Comparison of ENCODE assay signal across 19 cellular contexts in genomic region chr6:37988696-37989095, GRCh38.
DNase-seq lines count a peak whose midpoint lies in the region; ATAC-seq and TF ChIP-seq lines count a peak whose summit lies in the region.
"Had no signal": no experiment of that assay in that cellular context is flagged by ENCODE, and none has a peak within 500 bp of the region (broad histone marks: within the 10 kb centered on the region; RNA-seq: fewer than 3 reads in every experiment).

No MANE protein-coding gene starts in this region.

- no peak overlapping the region for H3K4me3 Mint-ChIP-seq in activated naive CD8-positive, alpha-beta T cell
- no peak overlapping the region for H3K4me3 Mint-ChIP-seq in activated naive CD8-positive, alpha-beta T cell treated with anti-CD3 and anti-CD28 coated beads, Interleukin-2, amount 50 U/mL, for 24 hours
- no peak overlapping the region for H3K4me3 Mint-ChIP-seq in activated T-helper 2 cell treated with anti-CD3 and anti-CD28 coated beads, Interferon-gamma antibody, Interleukin-2, Interleukin-4, amounts not matched to agents 10 μg/mL and 5 μg/mL and 100 μg/mL, durations not matched to agents 14 hours and 24 hours and 36 hours (ENCODE audit: low read depth)
- H3K4me3 Mint-ChIP-seq: effector memory CD8-positive, alpha-beta T cell had no signal

- peaks cover under 1% of the 10 kb centered on the region for H3K36me3 Mint-ChIP-seq in activated naive CD8-positive, alpha-beta T cell
- peaks cover 3% of the 10 kb centered on the region for H3K36me3 Mint-ChIP-seq in activated naive CD8-positive, alpha-beta T cell treated with anti-CD3 and anti-CD28 coated beads, Interleukin-2, amount 50 U/mL, for 24 hours (ENCODE audit: low read depth)
- H3K36me3 Mint-ChIP-seq in activated T-helper 2 cell treated with anti-CD3 and anti-CD28 coated beads, Interferon-gamma antibody, Interleukin-2, Interleukin-4, amounts not matched to agents 10 μg/mL and 5 μg/mL and 100 μg/mL, durations not matched to agents 14 hours and 24 hours and 36 hours (ENCODE audit: low read depth), result no peaks in the 10 kb centered on the region

- TF ChIP-seq CTCF in left lung (IDR thresholded peaks at IDR 0.05) (no peak), thoracic aorta (IDR thresholded peaks at IDR 0.05) (no peak)

- no peaks in the 10 kb centered on the region for H3K27me3 Mint-ChIP-seq in activated naive CD8-positive, alpha-beta T cell
- H3K27me3 Mint-ChIP-seq in activated naive CD8-positive, alpha-beta T cell treated with anti-CD3 and anti-CD28 coated beads, Interleukin-2, amount 50 U/mL, for 24 hours, result no peaks in the 10 kb centered on the region
- no peaks in the 10 kb centered on the region for H3K27me3 Mint-ChIP-seq in activated T-helper 2 cell treated with anti-CD3 and anti-CD28 coated beads, Interferon-gamma antibody, Interleukin-2, Interleukin-4, amounts not matched to agents 10 μg/mL and 5 μg/mL and 100 μg/mL, durations not matched to agents 14 hours and 24 hours and 36 hours (ENCODE audit: low read depth)
- H3K27me3 Mint-ChIP-seq: effector memory CD8-positive, alpha-beta T cell had no signal

- H3K36me3 ChIP-seq in left lung (no peaks in the 10 kb centered on the region), thoracic aorta (no peaks in the 10 kb centered on the region)
- H3K36me3 ChIP-seq: pancreas had no signal

- peak overlapping the region; percentile 37 for H3K27ac Mint-ChIP-seq in activated naive CD8-positive, alpha-beta T cell
- H3K27ac Mint-ChIP-seq in activated naive CD8-positive, alpha-beta T cell treated with anti-CD3 and anti-CD28 coated beads, Interleukin-2, amount 50 U/mL, for 24 hours, result no peak overlapping the region
- peak overlapping the region; percentile 8 for H3K27ac Mint-ChIP-seq in activated T-helper 2 cell treated with anti-CD3 and anti-CD28 coated beads, Interferon-gamma antibody, Interleukin-2, Interleukin-4, amounts not matched to agents 10 μg/mL and 5 μg/mL and 100 μg/mL, durations not matched to agents 14 hours and 24 hours and 36 hours

- no peak overlapping the region for H3K27ac ChIP-seq in left lung
- H3K27ac ChIP-seq in thoracic aorta, result peak overlapping the region; percentile 10 to 50
- H3K27ac ChIP-seq: pancreas had no signal

- intact Hi-C loops in activated T-helper 2 cell treated with anti-CD3 and anti-CD28 coated beads, Interferon-gamma antibody, Interleukin-2, Interleukin-4, amounts not matched to agents 10 μg/mL and 5 μg/mL and 100 μg/mL, durations not matched to agents 14 hours and 24 hours and 36 hours (cut with micrococcal nuclease), result loop anchor here (5.0 to 10.0 kb wide), 2 partner anchors 54 to 171 kb away; partner anchors contain the start of gene ZFAND3
- intact Hi-C loops in left lung (cut with DNase I), result no loop called here

- H3K4me1 Mint-ChIP-seq in activated naive CD8-positive, alpha-beta T cell (ENCODE audit: low read depth), result peaks cover 77% of the 10 kb centered on the region
- peaks cover 81% of the 10 kb centered on the region for H3K4me1 Mint-ChIP-seq in activated naive CD8-positive, alpha-beta T cell treated with anti-CD3 and anti-CD28 coated beads, Interleukin-2, amount 50 U/mL, for 24 hours
- peaks cover 40% of the 10 kb centered on the region for H3K4me1 Mint-ChIP-seq in activated T-helper 2 cell treated with anti-CD3 and anti-CD28 coated beads, Interferon-gamma antibody, Interleukin-2, Interleukin-4, amounts not matched to agents 10 μg/mL and 5 μg/mL and 100 μg/mL, durations not matched to agents 14 hours and 24 hours and 36 hours (ENCODE audit: low read depth)

- no peaks in the 10 kb centered on the region for H3K9me3 Mint-ChIP-seq in activated naive CD8-positive, alpha-beta T cell (ENCODE audit: low read depth)
- H3K9me3 Mint-ChIP-seq in activated naive CD8-positive, alpha-beta T cell treated with anti-CD3 and anti-CD28 coated beads, Interleukin-2, amount 50 U/mL, for 24 hours, result no peaks in the 10 kb centered on the region
- H3K9me3 Mint-ChIP-seq in activated T-helper 2 cell treated with anti-CD3 and anti-CD28 coated beads, Interferon-gamma antibody, Interleukin-2, Interleukin-4, amounts not matched to agents 10 μg/mL and 5 μg/mL and 100 μg/mL, durations not matched to agents 14 hours and 24 hours and 36 hours, result no peaks in the 10 kb centered on the region
- H3K9me3 Mint-ChIP-seq: effector memory CD8-positive, alpha-beta T cell had no signal

- DNase-seq in activated naive CD8-positive, alpha-beta T cell treated with anti-CD3 and anti-CD28 coated beads, Interleukin-2, amount 50 U/mL, for 24 hours, result no peak
- no peak for DNase-seq in activated T-helper 2 cell treated with anti-CD3 and anti-CD28 coated beads, Interferon-gamma antibody, Interleukin-2, Interleukin-4, amounts not matched to agents 10 μg/mL and 5 μg/mL and 100 μg/mL, durations not matched to agents 14 hours and 24 hours and 36 hours (ENCODE audit: low spot score)
- no peak for DNase-seq in left lung
- no peak for DNase-seq in thoracic aorta (ENCODE audit: low spot score)
- no peak for DNase-seq in HUDEP-2 (lab: John Stamatoyannopoulos, UW; ENCODE audit: unreplicated experiment in 76 of 76)
- DNase-seq: activated CD4-positive, CD25-positive, alpha-beta regulatory T cell; activated CD8-positive, alpha-beta memory T cell treated with anti-CD3 and anti-CD28 coated beads for 24 hours; activated gamma-delta T cell treated with Interleukin-2 at 50 U/mL for 16 hours; effector memory CD8-positive, alpha-beta T cell; hypothalamus; kidney glomerular epithelial cell; NCI-H187; pancreas; SHP77; small intestine had no signal

- no peak for ATAC-seq in activated naive CD8-positive, alpha-beta T cell treated with anti-CD3 and anti-CD28 coated beads, Interleukin-2, amount 50 U/mL, for 24 hours
- ATAC-seq in left lung (peak; percentile 52), thoracic aorta (ENCODE audit: insufficient number of reproducible peaks, low FRiP score, low read depth) (no peak), HG02870 (IDR thresholded peaks at IDR 0.05; ENCODE audit: unreplicated experiment) (no peak), GM18909 (IDR thresholded peaks at IDR 0.05; ENCODE audit: poor library complexity, unreplicated experiment) (no peak)
- ATAC-seq: effector memory CD8-positive, alpha-beta T cell; GM12878 had no signal

- H3K9me3 ChIP-seq in left lung, result no peaks in the 10 kb centered on the region
- H3K9me3 ChIP-seq in thoracic aorta, result no peaks in the 10 kb centered on the region
- H3K9me3 ChIP-seq: pancreas had no signal

- H3K27me3 ChIP-seq in left lung (no peaks in the 10 kb centered on the region), thoracic aorta (replicated peaks; ENCODE audit: insufficient read depth) (no peaks in the 10 kb centered on the region)
- H3K27me3 ChIP-seq: pancreas had no signal

- H3K4me1 ChIP-seq in left lung (peaks cover 19 to 31% of the 10 kb centered on the region in 2 donors), thoracic aorta (ENCODE audit: control insufficient read depth in 1 of 2, low read depth in 2 of 2) (peaks cover 42 to 60% of the 10 kb centered on the region in 2 donors)

- H3K4me3 ChIP-seq in left lung, result no peak overlapping the region
- no peak overlapping the region for H3K4me3 ChIP-seq in thoracic aorta
- H3K4me3 ChIP-seq: GM12878, pancreas had no signal

Comparison
In these comparisons a context has a peak if more than half of its experiments do, and no peak if none do; other contexts are left out.
1. H3K27ac ChIP-seq: peak in thoracic aorta (2 of 2); none in left lung (0 of 2).